In genomic region chr14:63901434-63902085, GRCh38 we compare ENCODE assay signal across 14 cellular contexts. TPM values are rescaled to one million over a fixed set of nuclear protein-coding genes. Genes with fewer than 3 reads are reported as not detected.
DNase-seq lines count a peak whose midpoint lies in the region; ATAC-seq, FAIRE-seq and TF ChIP-seq lines count a peak whose summit lies in the region.
"Had no signal": no experiment of that assay in that cellular context is flagged by ENCODE, and none has a peak within 500 bp of the region (broad histone marks: within the 10 kb centered on the region; RNA-seq: fewer than 3 reads in every experiment).

No MANE protein-coding gene starts in this region.

- no peaks in the 10 kb centered on the region for H3K79me2 ChIP-seq in fibroblast of lung (ENCODE audit: control insufficient read depth, insufficient read depth, low read length)

- DNase-seq in activated T-cell treated with anti-CD3 and anti-CD28 coated beads, Interleukin-2, amount 50 U/mL, for 72 hours: no peak
- no peak for DNase-seq in activated T-cell treated with anti-CD3 and anti-CD28 coated beads for 4 hours
- DNase-seq in RPMI7951 (ENCODE audit: low read depth): peak; percentile 51
- peak; percentile 61 to 90 for DNase-seq in fibroblast of lung (ENCODE audit: low read depth in 2 of 2)
- no peak for DNase-seq in thyroid gland
- DNase-seq in GM12892 (ENCODE audit: insufficient read length): no peak
- DNase-seq: activated CD8-positive, alpha-beta memory T cell treated with anti-CD3 and anti-CD28 coated beads, Interleukin-2, amount 50 U/mL, for 4 hours; glutamatergic neuron; NCI-H82 had no signal

- H3K4me3 Mint-ChIP-seq in activated T-cell treated with anti-CD3 and anti-CD28 coated beads, Interleukin-2, amount 50 U/mL, for 72 hours: peak overlapping the region in 1 of 2 donors; percentile 15

- H3K4me3 ChIP-seq in fibroblast of lung (replicated peaks in 1 of 4; ENCODE audit: control extremely low read depth in 1 of 4, insufficient read depth in 1 of 4, low read depth in 3 of 4, low read length in 4 of 4) (no peak overlapping the region), thyroid gland (replicated peaks in 1 of 3) (no peak overlapping the region)
- H3K4me3 ChIP-seq: cardiac muscle cell, right atrium auricular region had no signal

- no peak overlapping the region for H3K27ac ChIP-seq in fibroblast of lung (ENCODE audit: insufficient read depth, low read length)
- peak overlapping the region; percentile 61 to 85 (median 71) for H3K27ac ChIP-seq in thyroid gland
- H3K27ac ChIP-seq: right atrium auricular region had no signal

- H3K9me3 Mint-ChIP-seq in activated T-cell treated with anti-CD3 and anti-CD28 coated beads, Interleukin-2, amount 50 U/mL, for 72 hours: peaks cover 0 to 3% of the 10 kb centered on the region in 2 donors

- H3K36me3 Mint-ChIP-seq in activated T-cell treated with anti-CD3 and anti-CD28 coated beads, Interleukin-2, amount 50 U/mL, for 72 hours (ENCODE audit: insufficient read depth in 2 of 2): peaks cover 3 to 9% of the 10 kb centered on the region in 2 donors

- H3K4me1 Mint-ChIP-seq in activated T-cell treated with anti-CD3 and anti-CD28 coated beads, Interleukin-2, amount 50 U/mL, for 72 hours (ENCODE audit: low read depth): peaks cover 47% of the 10 kb centered on the region

- peak overlapping the region; percentile 43 for H3K27ac Mint-ChIP-seq in activated T-cell treated with anti-CD3 and anti-CD28 coated beads, Interleukin-2, amount 50 U/mL, for 72 hours

- no peak for TF ChIP-seq CTCF in fibroblast of lung (conservative IDR thresholded peaks at IDR 0.05 in 1 of 2, IDR thresholded peaks at IDR 0.05 in 1 of 2; ENCODE audit: low read depth in 1 of 2, low read length in 2 of 2)
- TF ChIP-seq CTCF in thyroid gland (IDR thresholded peaks at IDR 0.05): no peak

- H3K4me2 ChIP-seq in fibroblast of lung (ENCODE audit: extremely low read depth, insufficient read depth, low read length): no peak overlapping the region

- H3K4me1 ChIP-seq in fibroblast of lung (ENCODE audit: control insufficient read depth, extremely low read depth, insufficient read depth, low read length) (peaks cover 10% of the 10 kb centered on the region), thyroid gland (peaks cover 23 to 47% of the 10 kb centered on the region in 2 donors)

- no peaks in the 10 kb centered on the region for H4K20me1 ChIP-seq in fibroblast of lung (ENCODE audit: control insufficient read depth, extremely low read depth, insufficient read depth, low read length)

- no peaks in the 10 kb centered on the region for H3K27me3 ChIP-seq in fibroblast of lung (ENCODE audit: control insufficient read depth, insufficient read depth, low read length)
- no peaks in the 10 kb centered on the region for H3K27me3 ChIP-seq in thyroid gland
- H3K27me3 ChIP-seq: cardiac muscle cell, right atrium auricular region had no signal

- no peak overlapping the region for H2AFZ ChIP-seq in fibroblast of lung (ENCODE audit: low read length)

- WGBS in thyroid gland, 2 donors: 89 to 92% methylated on average over 5 of the region's 5 CpGs

- ATAC-seq in activated T-cell treated with anti-CD3 and anti-CD28 coated beads, Interleukin-2, amount 50 U/mL, for 72 hours (replicated peaks in 1 of 2): no peak
- ATAC-seq in GM19467 (IDR thresholded peaks at IDR 0.05; ENCODE audit: unreplicated experiment): no peak
- no peak for ATAC-seq in HG03159 (IDR thresholded peaks at IDR 0.05; ENCODE audit: unreplicated experiment)

- intact Hi-C loops in thyroid gland (cut with DNase I): no loop called here

- TF ChIP-seq POLR2A in thyroid gland (IDR thresholded peaks at IDR 0.05) (no peak), GM12892 (IDR thresholded peaks at IDR 0.05; ENCODE audit: low read depth, low read length) (no peak)

- FAIRE-seq in GM12892 (lab: Jason Lieb, UNC): no peak
- FAIRE-seq: A204.1 had no signal

- H3K9me3 ChIP-seq in fibroblast of lung (ENCODE audit: control insufficient read depth, insufficient read depth, low read depth, low read length): no peaks in the 10 kb centered on the region
- no peaks in the 10 kb centered on the region for H3K9me3 ChIP-seq in thyroid gland
- H3K9me3 ChIP-seq: right atrium auricular region had no signal

- H3K9ac ChIP-seq in fibroblast of lung (ENCODE audit: insufficient read depth, low read length): no peak overlapping the region

- no peaks in the 10 kb centered on the region for H3K27me3 Mint-ChIP-seq in activated T-cell treated with anti-CD3 and anti-CD28 coated beads, Interleukin-2, amount 50 U/mL, for 72 hours (ENCODE audit: low read depth)

- no peaks in the 10 kb centered on the region for H3K36me3 ChIP-seq in fibroblast of lung (ENCODE audit: control insufficient read depth, insufficient read depth, low read length)
- H3K36me3 ChIP-seq in thyroid gland: no peaks in the 10 kb centered on the region
- H3K36me3 ChIP-seq: cardiac muscle cell, right atrium auricular region had no signal

RNA-seq across cellular contexts. Expression of gene SYNE2, which starts 48.8 kb away (rescaled TPM):
- total RNA-seq in activated T-cell treated with anti-CD3 and anti-CD28 coated beads, Interleukin-2, amount 50 U/mL, for 72 hours: 10 to 100 TPM; 32.3 to 48.8 TPM
- total RNA-seq in RPMI7951 (2014; rRNA removed; shearing (Covaris generic)): 22.2 and 24.2 TPM in 2 replicates
- total RNA-seq in fibroblast of lung (10.3 and 15.4 TPM in 2 replicates), thyroid gland (100 to 1,000 TPM; 314 to 379 (median 342) TPM)
- 3.1 and 6.5 TPM in 2 replicates for polyA plus RNA-seq in fibroblast of lung
- 3.0 and 5.9 TPM in 2 replicates for polyA plus RNA-seq in fibroblast of lung (2012)
- polyA minus RNA-seq in fibroblast of lung (ENCODE audit: low replicate concordance): 19.4 and 24.2 TPM in 2 replicates
- polyA plus RNA-seq in GM12892 (2012; ENCODE audit: missing spikeins): 11.6 TPM

Comparison
In these comparisons a context has a peak if more than half of its experiments do, and no peak if none do; other contexts are left out.
1. DNase-seq: peak in RPMI7951 (single experiment) and fibroblast of lung (2 of 2); none in activated T-cell treated with anti-CD3 and anti-CD28 coated beads, Interleukin-2, amount 50 U/mL, for 72 hours (0 of 2), activated T-cell treated with anti-CD3 and anti-CD28 coated beads for 4 hours (single experiment), thyroid gland (0 of 2) and GM12892 (single experiment).
2. RNA of gene SYNE2, which starts 48.8 kb away (total RNA-seq): 314 to 379 TPM in thyroid gland; 32.3 to 48.8 TPM in activated T-cell treated with anti-CD3 and anti-CD28 coated beads, Interleukin-2, amount 50 U/mL, for 72 hours, 22.2 to 24.2 TPM in RPMI7951 and 10.3 to 15.4 TPM in fibroblast of lung; every median in the first group is over 4 times any median in the second.